Comparison of ENCODE assay signal across 8 cellular contexts in the genomic region with DNA sequence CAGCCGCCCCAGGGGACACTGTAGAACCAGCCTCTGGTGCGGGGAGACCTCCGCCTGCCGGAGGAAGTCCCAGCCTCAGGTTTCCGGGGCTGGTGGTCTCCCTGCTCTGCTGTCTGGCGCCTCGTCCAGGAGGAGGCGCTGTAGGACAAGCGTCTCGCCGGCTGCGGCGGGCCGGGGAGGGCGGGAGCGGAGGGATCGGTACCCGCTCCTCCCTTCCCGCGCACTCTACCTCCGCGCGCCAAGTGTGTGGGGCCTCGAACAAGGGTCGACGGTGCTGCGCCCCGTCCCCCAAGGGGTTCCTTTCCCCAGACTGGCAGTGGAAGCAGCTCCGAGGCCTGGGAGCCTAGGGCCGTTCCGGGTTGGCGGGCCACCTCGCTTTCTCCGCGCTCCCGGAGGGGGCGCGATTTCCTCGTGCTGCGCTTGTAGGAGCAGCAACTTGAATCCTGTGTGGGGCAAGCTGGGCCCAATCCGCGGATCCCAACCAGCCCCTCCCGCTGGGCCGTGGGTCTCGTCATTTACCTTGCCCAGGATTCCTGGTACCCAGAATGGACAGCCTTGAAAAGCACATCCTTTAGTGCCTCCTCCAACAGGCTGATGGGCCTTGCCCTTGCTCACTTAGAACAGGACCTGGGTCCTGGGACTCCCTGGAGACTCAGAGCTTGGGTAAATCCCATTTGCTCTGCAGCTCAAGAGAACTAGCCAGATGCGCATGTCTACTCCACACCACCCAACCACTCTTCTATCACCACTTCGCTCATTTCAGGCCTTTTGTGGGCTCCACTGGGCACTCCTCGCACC. TPM values are rescaled to one million over a fixed set of nuclear protein-coding genes. Genes with fewer than 3 reads are reported as not detected.
DNase-seq lines count a peak whose midpoint lies in the region; ATAC-seq, FAIRE-seq and TF ChIP-seq lines count a peak whose summit lies in the region.

No MANE protein-coding gene starts in this region.

- peak; percentile 73 for TF ChIP-seq CTCF in AG04450 (IDR thresholded peaks at IDR 0.05; ENCODE audit: low read depth, low read length)

- CTCF ChIA-PET in AG04450 (lab: Charles Lee): interaction anchor here (0.5 to 6.5 kb wide), 72 partner anchors 8 to 1593 kb away, joined by 3 to 114 read pairs (median 4); a partner anchor contains a TSS

- H3K9me3 ChIP-seq in AG04450 (ENCODE audit: control insufficient read depth, insufficient read depth, low read length): peaks cover 13% of the 10 kb centered on the region

- H3K4me3 ChIP-seq in AG04450 (ENCODE audit: low read depth, low read length) (peak overlapping the region; percentile 58), mesendoderm (ENCODE audit: low read length) (peak overlapping the region; percentile 41)

- WGBS in mesendoderm (ENCODE audit: extremely low coverage, insufficient coverage, low lambda C conversion rate): no CpG with 5 or more reads among the region's 48 CpGs

- H3K9ac ChIP-seq in mesendoderm (ENCODE audit: low read length): peak overlapping the region; percentile 80

- no peak overlapping the region for H4K5ac ChIP-seq in mesendoderm (ENCODE audit: low read length)

- H3K4ac ChIP-seq in mesendoderm (ENCODE audit: low read depth, low read length): no peak overlapping the region

- no peak overlapping the region for H4K8ac ChIP-seq in mesendoderm (ENCODE audit: low read depth, low read length)

- no peaks in the 10 kb centered on the region for H3K36me3 ChIP-seq in mesendoderm (ENCODE audit: control insufficient read depth, insufficient read depth, low read length)

- H3K9me3 Mint-ChIP-seq in effector memory CD8-positive, alpha-beta T cell: no peaks in the 10 kb centered on the region

- no peak overlapping the region for H2BK120ac ChIP-seq in mesendoderm (ENCODE audit: low read depth, low read length)

- peak; percentile 93 for ATAC-seq in HG02970 (IDR thresholded peaks at IDR 0.05; ENCODE audit: low FRiP score, unreplicated experiment)
- ATAC-seq in effector memory CD8-positive, alpha-beta T cell (replicated peaks): peak; percentile 90

- H3K27ac ChIP-seq in AG04450 (ENCODE audit: low read depth, low read length): no peak overlapping the region
- no peak overlapping the region for H3K27ac ChIP-seq in mesendoderm (ENCODE audit: low read depth, low read length)

- H3K79me2 ChIP-seq in mesendoderm (ENCODE audit: control insufficient read depth, insufficient read depth, low read length): no peaks in the 10 kb centered on the region

- peak; percentile 70 for FAIRE-seq in GM18507 (lab: Jason Lieb, UNC)

- H3K79me1 ChIP-seq in mesendoderm (ENCODE audit: low read length): no peaks in the 10 kb centered on the region

- H3K27me3 Mint-ChIP-seq in effector memory CD8-positive, alpha-beta T cell: peaks cover 88 to 100% of the 10 kb centered on the region in 2 donors

- H3K4me1 Mint-ChIP-seq in effector memory CD8-positive, alpha-beta T cell (ENCODE audit: low read depth in 2 of 2): peaks cover 3 to 22% of the 10 kb centered on the region in 2 donors

- H3K56ac ChIP-seq in mesendoderm (ENCODE audit: low read length): peak overlapping the region; percentile 95

- peak overlapping the region; percentile 34 to 62 for H3K4me3 Mint-ChIP-seq in effector memory CD8-positive, alpha-beta T cell

- no peak overlapping the region for H2AK5ac ChIP-seq in mesendoderm (ENCODE audit: low read length)

- peak; percentile 4 for DNase-seq in AG04450 (ENCODE audit: low read depth, low spot score)
- peak; percentile 77 for DNase-seq in GM18507 (ENCODE audit: extremely low spot score, insufficient read length, low read depth)
- DNase-seq in NCI-H345 (lab: John Stamatoyannopoulos, UW): peak; percentile 81
- DNase-seq in activated CD4-positive, alpha-beta T cell treated with anti-CD3 and anti-CD28 coated beads, Interleukin-2, amount 50 U/mL, for 4 hours: peak; percentile 24 to 34
- peak; percentile 55 to 65 (median 62) for DNase-seq in effector memory CD8-positive, alpha-beta T cell
- peak; percentile 86 for DNase-seq in mesendoderm
- peak; percentile 56 for DNase-seq in stimulated activated CD8-positive, alpha-beta memory T cell treated with anti-CD3 and anti-CD28 coated beads, Interleukin-15, amount 100 ng/mL, for 48 hours (ENCODE audit: low read depth in 2 of 2)

- no peak overlapping the region for H3K23ac ChIP-seq in mesendoderm (ENCODE audit: low read length)

- no peaks in the 10 kb centered on the region for H3K4me1 ChIP-seq in mesendoderm (ENCODE audit: control insufficient read depth, low read depth, low read length)

- POLR2A ChIA-PET in AG04450 (lab: Yijun Ruan, JAX): interaction anchor here (0.6 kb wide), 1 partner anchor 937 kb away, joined by 3 read pairs; no protein-coding TSS in a partner anchor

- no peak overlapping the region for H3K18ac ChIP-seq in mesendoderm (ENCODE audit: low read length)

- H3K36me3 Mint-ChIP-seq in effector memory CD8-positive, alpha-beta T cell (ENCODE audit: insufficient read depth): peaks cover 23% of the 10 kb centered on the region

- peaks cover 78% of the 10 kb centered on the region for H3K27me3 ChIP-seq in AG04450 (ENCODE audit: control insufficient read depth, insufficient read depth, low read length)
- peaks cover 77% of the 10 kb centered on the region for H3K27me3 ChIP-seq in mesendoderm (ENCODE audit: insufficient read depth, low read length, poor library complexity)

- H2BK5ac ChIP-seq in mesendoderm (ENCODE audit: low read length): no peak overlapping the region

- no peak overlapping the region for H3K27ac Mint-ChIP-seq in effector memory CD8-positive, alpha-beta T cell

- H2BK15ac ChIP-seq in mesendoderm (replicated peaks; ENCODE audit: low read depth): no peak overlapping the region

- peak overlapping the region; percentile 85 for H3K4me2 ChIP-seq in mesendoderm (ENCODE audit: low read length)

RNA-seq across cellular contexts. Expression of a gene that starts 10.6 kb away (rescaled TPM):
- polyA plus RNA-seq in AG04450 (2011; rRNA removed): not detected in 2 replicates
- polyA minus RNA-seq in AG04450 (2011; rRNA and poly(A)+ RNA removed): not detected in 2 replicates
- polyA plus RNA-seq in mesendoderm (2013, experiment 1 of 2): not detected
- polyA plus RNA-seq in mesendoderm (2013, experiment 2 of 2): not detected

RNA-seq across cellular contexts. Expression of a gene that starts 11.2 kb away (rescaled TPM):
- polyA plus RNA-seq in AG04450 (2011; rRNA removed): not detected in 2 replicates
- not detected in 2 replicates for polyA minus RNA-seq in AG04450 (2011; rRNA and poly(A)+ RNA removed)
- not detected for polyA plus RNA-seq in mesendoderm (2013, experiment 1 of 2)
- not detected for polyA plus RNA-seq in mesendoderm (2013, experiment 2 of 2)

RNA-seq across cellular contexts. Expression of a gene that starts 16.4 kb away (rescaled TPM):
- not detected in 2 replicates for polyA plus RNA-seq in AG04450 (2011; rRNA removed)
- polyA minus RNA-seq in AG04450 (2011; rRNA and poly(A)+ RNA removed): not detected in 2 replicates
- not detected for polyA plus RNA-seq in mesendoderm (2013, experiment 1 of 2)
- polyA plus RNA-seq in mesendoderm (2013, experiment 2 of 2): not detected

RNA-seq across cellular contexts. Expression of a gene that starts 18.2 kb away (rescaled TPM):
- polyA plus RNA-seq in AG04450 (2011; rRNA removed): not detected in 2 replicates
- polyA minus RNA-seq in AG04450 (2011; rRNA and poly(A)+ RNA removed): not detected in 2 replicates
- not detected for polyA plus RNA-seq in mesendoderm (2013, experiment 1 of 2)
- polyA plus RNA-seq in mesendoderm (2013, experiment 2 of 2): not detected

RNA-seq across cellular contexts. Expression of a gene that starts 24.1 kb away (rescaled TPM):
- not detected in 2 replicates for polyA plus RNA-seq in AG04450 (2011; rRNA removed)
- polyA minus RNA-seq in AG04450 (2011; rRNA and poly(A)+ RNA removed): not detected in 2 replicates
- polyA plus RNA-seq in mesendoderm (2013, experiment 1 of 2): not detected
- polyA plus RNA-seq in mesendoderm (2013, experiment 2 of 2): not detected

Comparison
In these comparisons a context has a peak if more than half of its experiments do, and no peak if none do; other contexts are left out.
1. DNase-seq: peak in every context shown above with its lines; median percentile 86 in mesendoderm; 81 in NCI-H345; 77 in GM18507; 62 in effector memory CD8-positive, alpha-beta T cell; 56 in stimulated activated CD8-positive, alpha-beta memory T cell treated with anti-CD3 and anti-CD28 coated beads, Interleukin-15, amount 100 ng/mL, for 48 hours; 29 in activated CD4-positive, alpha-beta T cell treated with anti-CD3 and anti-CD28 coated beads, Interleukin-2, amount 50 U/mL, for 4 hours; 4 in AG04450.